19 cellular contexts compared by ENCODE assay signal in genomic region chr22:22429374-22430108, GRCh38.
"Had no signal": no experiment of that assay in that cellular context is flagged by ENCODE, and none has a peak within 500 bp of the region (broad histone marks: within the 10 kb centered on the region; RNA-seq: fewer than 3 reads in every experiment).

No MANE protein-coding gene starts in this region.

- H3K4me2 ChIP-seq: neural progenitor cell had no signal

- ATAC-seq: activated CD8-positive, alpha-beta T cell treated with anti-CD3 and anti-CD28 coated beads for 36 hours; left cardiac atrium; naive thymus-derived CD8-positive, alpha-beta T cell; stimulated activated naive CD8-positive, alpha-beta T cell treated with anti-CD3 and anti-CD28 coated beads, Interleukin-15, Interleukin-2, amounts not matched to agents 100 U/mL and 50 U/mL, for 24 hours had no signal

- H3K9me3 ChIP-seq: testis had no signal

- H3K4me3 ChIP-seq: neural progenitor cell, testis had no signal

- H3K4me1 ChIP-seq: neural progenitor cell had no signal

- H3K27me3 ChIP-seq: testis had no signal

- H2AFZ ChIP-seq: neural progenitor cell had no signal

- H3K36me3 ChIP-seq: neural progenitor cell had no signal

- H3K9ac ChIP-seq: neural progenitor cell had no signal

- H3K27ac ChIP-seq: neural progenitor cell, testis had no signal

- FAIRE-seq: bronchial epithelial cell, colon, keratinocyte had no signal

- DNase-seq: activated CD4-positive, alpha-beta T cell treated with anti-CD3 and anti-CD28 coated beads for 1 hour; activated CD4-positive, alpha-beta T cell treated with anti-CD3 and anti-CD28 coated beads, Interleukin-2, amount 10 ng/mL, durations not matched to agents 7 days and 5 days; activated CD8-positive, alpha-beta T cell treated with anti-CD3 and anti-CD28 coated beads for 36 hours; activated T-cell treated with anti-CD3 and anti-CD28 coated beads, Interleukin-2, amount 50 U/mL, for 48 hours; effector memory CD4-positive, alpha-beta T cell; head of caudate nucleus; hippocampal formation; left cardiac atrium; mammary epithelial cell; naive thymus-derived CD8-positive, alpha-beta T cell; stimulated activated CD4-positive, alpha-beta T cell treated with anti-CD3 and anti-CD28 coated beads, Interleukin-2, amount 100 ng/mL, for 48 hours; stimulated activated naive CD8-positive, alpha-beta T cell treated with anti-CD3 and anti-CD28 coated beads, Interleukin-15, Interleukin-2, amounts not matched to agents 100 U/mL and 50 U/mL, for 24 hours; T-helper 9 cell; testis; trophoblast cell had no signal
